Comparison of ENCODE assay signal across 8 cellular contexts in genomic region chr2:168346725-168347477, GRCh38.
DNase-seq lines count a peak whose midpoint lies in the region; ATAC-seq and TF ChIP-seq lines count a peak whose summit lies in the region.

No MANE protein-coding gene starts in this region.

- H3K27ac ChIP-seq in Karpas-422 (ENCODE audit: low read length) (no peak overlapping the region), trophoblast cell (ENCODE audit: low read depth, low read length) (no peak overlapping the region)

- TF ChIP-seq CTCF in type B pancreatic cell (conservative IDR thresholded peaks at IDR 0.05): peak; percentile 92

- peak overlapping the region; percentile 97 for H4K12ac ChIP-seq in trophoblast cell (ENCODE audit: low read depth, low read length)

- peak overlapping the region in 1 of 2 donors; percentile 65 for H3K27ac Mint-ChIP-seq in activated naive CD4-positive, alpha-beta T cell treated with anti-CD3 and anti-CD28 coated beads, Interleukin-2, amount 50 U/mL, for 72 hours
- H3K27ac Mint-ChIP-seq in type B pancreatic cell: peak overlapping the region; percentile 78

- no CpG with 5 or more reads among the region's 13 CpGs for WGBS in trophoblast cell (ENCODE audit: extremely low coverage, insufficient coverage, insufficient read length)

- H3K9ac ChIP-seq in Karpas-422 (ENCODE audit: low read length) (no peak overlapping the region), trophoblast cell (ENCODE audit: low read length) (peak overlapping the region; percentile 77)

- peak overlapping the region; percentile 39 for H3K4me2 ChIP-seq in Karpas-422 (ENCODE audit: low read depth, low read length, poor library complexity, severe bottlenecking)
- peak overlapping the region; percentile 69 for H3K4me2 ChIP-seq in trophoblast cell (ENCODE audit: low read length)

- H3K36me3 ChIP-seq in Karpas-422 (ENCODE audit: insufficient read depth, low read length) (no peaks in the 10 kb centered on the region), trophoblast cell (ENCODE audit: control insufficient read depth in 1 of 2, insufficient read depth in 2 of 2, low read length in 2 of 2) (no peaks in the 10 kb centered on the region)

- H3K79me2 ChIP-seq in Karpas-422 (ENCODE audit: low read length) (no peaks in the 10 kb centered on the region), trophoblast cell (ENCODE audit: control insufficient read depth, insufficient read depth, low read length, poor library complexity) (peaks cover 2% of the 10 kb centered on the region)

- H2AFZ ChIP-seq in Karpas-422 (ENCODE audit: low read length) (peak overlapping the region; percentile 52), trophoblast cell (ENCODE audit: insufficient read depth, low read length, poor library complexity) (peak overlapping the region; percentile 95)

- peak overlapping the region; percentile 87 for H4K8ac ChIP-seq in trophoblast cell (ENCODE audit: low read depth, low read length)

- H3K4me1 Mint-ChIP-seq in type B pancreatic cell (ENCODE audit: unreplicated experiment): peaks cover 8% of the 10 kb centered on the region

- peak overlapping the region; percentile 77 for H2BK12ac ChIP-seq in trophoblast cell (ENCODE audit: low read length)

- peak overlapping the region; percentile 78 for H2BK5ac ChIP-seq in trophoblast cell (ENCODE audit: low read depth, low read length, poor library complexity)

- H3K4me3 ChIP-seq in Karpas-422 (ENCODE audit: low read length) (peak overlapping the region; percentile 38; the same call in 1 of the 2 replicates), trophoblast cell (ENCODE audit: low read depth, low read length) (peak overlapping the region; percentile 63)

- no peaks in the 10 kb centered on the region for H3K9me3 Mint-ChIP-seq in activated naive CD4-positive, alpha-beta T cell treated with anti-CD3 and anti-CD28 coated beads, Interleukin-2, amount 50 U/mL, for 72 hours
- H3K9me3 Mint-ChIP-seq in type B pancreatic cell: peaks cover 4% of the 10 kb centered on the region

- peak overlapping the region; percentile 66 for H4K91ac ChIP-seq in trophoblast cell (ENCODE audit: low read depth, low read length)

- no peaks in the 10 kb centered on the region for H3K9me2 ChIP-seq in Karpas-422 (replicated peaks; ENCODE audit: insufficient read depth, low read length)

- DNase-seq in DMS53 treated with DMSO at 0.1 percent for 48 hours (lab: John Stamatoyannopoulos, UW; ENCODE audit: unreplicated experiment) (peak; percentile 86), Karpas-422 (peak; percentile 84), SK-N-DZ (ENCODE audit: low spot score) (peak; percentile 78), Right ventricle myocardium superior (peak; percentile 57), trophoblast cell (peak; percentile 39 to 80), type B pancreatic cell (ENCODE audit: extremely low spot score, unreplicated experiment) (peak; percentile 73)
- DNase-seq in activated naive CD4-positive, alpha-beta T cell treated with anti-CD3 and anti-CD28 coated beads, Interleukin-2, amount 50 U/mL, for 72 hours (ENCODE audit: low spot score in 2 of 2): peak in 1 of 2 donors; percentile 71

- peaks cover 3% of the 10 kb centered on the region for H3K79me1 ChIP-seq in trophoblast cell (ENCODE audit: low read length)

- ATAC-seq in GM21717 (IDR thresholded peaks at IDR 0.05; ENCODE audit: unreplicated experiment): peak; percentile 81
- peak; percentile 81 to 83 for ATAC-seq in activated naive CD4-positive, alpha-beta T cell treated with anti-CD3 and anti-CD28 coated beads, Interleukin-2, amount 50 U/mL, for 72 hours
- ATAC-seq in Right ventricle myocardium superior (ENCODE audit: poor library complexity): peak; percentile 90

- no peak overlapping the region for H3K23ac ChIP-seq in trophoblast cell (ENCODE audit: low read length)

- H3K9me3 ChIP-seq in Karpas-422 (ENCODE audit: low read length) (no peaks in the 10 kb centered on the region), trophoblast cell (ENCODE audit: insufficient read depth, low read depth, low read length) (no peaks in the 10 kb centered on the region)

- H3K27me3 ChIP-seq in Karpas-422 (ENCODE audit: low read length) (no peaks in the 10 kb centered on the region), trophoblast cell (ENCODE audit: insufficient read depth, low read length) (no peaks in the 10 kb centered on the region)

- no peak overlapping the region for H2AK5ac ChIP-seq in trophoblast cell (ENCODE audit: low read length)

- peak overlapping the region; percentile 82 for H3K4ac ChIP-seq in trophoblast cell (ENCODE audit: low read depth, low read length)

- peaks cover 20% of the 10 kb centered on the region for H3K4me1 ChIP-seq in Karpas-422 (ENCODE audit: low read length)
- no peaks in the 10 kb centered on the region for H3K4me1 ChIP-seq in trophoblast cell (ENCODE audit: control insufficient read depth in 1 of 2, insufficient read depth in 2 of 2, low read length in 2 of 2)

- intact Hi-C loops in Right ventricle myocardium superior (cut with DNase I): loop anchor here (5.0 to 10.0 kb wide), 3 partner anchors 348 to 575 kb away; no protein-coding TSS in a partner anchor

- H3K4me3 Mint-ChIP-seq in type B pancreatic cell: peak overlapping the region; percentile 90

- H3K18ac ChIP-seq in trophoblast cell (ENCODE audit: low read length): peak overlapping the region; percentile 56

- no peaks in the 10 kb centered on the region for H3K36me3 Mint-ChIP-seq in activated naive CD4-positive, alpha-beta T cell treated with anti-CD3 and anti-CD28 coated beads, Interleukin-2, amount 50 U/mL, for 72 hours
- no peaks in the 10 kb centered on the region for H3K36me3 Mint-ChIP-seq in type B pancreatic cell

- peaks cover 3% of the 10 kb centered on the region for H3K27me3 Mint-ChIP-seq in type B pancreatic cell

- H4K20me1 ChIP-seq in Karpas-422 (ENCODE audit: insufficient read depth, low read depth, low read length): no peaks in the 10 kb centered on the region

- H2BK120ac ChIP-seq in trophoblast cell (ENCODE audit: insufficient read depth, low read length, poor library complexity): peak overlapping the region; percentile 85

- peak overlapping the region; percentile 73 for H3K14ac ChIP-seq in trophoblast cell (ENCODE audit: low read length)
